In the genomic region with DNA sequence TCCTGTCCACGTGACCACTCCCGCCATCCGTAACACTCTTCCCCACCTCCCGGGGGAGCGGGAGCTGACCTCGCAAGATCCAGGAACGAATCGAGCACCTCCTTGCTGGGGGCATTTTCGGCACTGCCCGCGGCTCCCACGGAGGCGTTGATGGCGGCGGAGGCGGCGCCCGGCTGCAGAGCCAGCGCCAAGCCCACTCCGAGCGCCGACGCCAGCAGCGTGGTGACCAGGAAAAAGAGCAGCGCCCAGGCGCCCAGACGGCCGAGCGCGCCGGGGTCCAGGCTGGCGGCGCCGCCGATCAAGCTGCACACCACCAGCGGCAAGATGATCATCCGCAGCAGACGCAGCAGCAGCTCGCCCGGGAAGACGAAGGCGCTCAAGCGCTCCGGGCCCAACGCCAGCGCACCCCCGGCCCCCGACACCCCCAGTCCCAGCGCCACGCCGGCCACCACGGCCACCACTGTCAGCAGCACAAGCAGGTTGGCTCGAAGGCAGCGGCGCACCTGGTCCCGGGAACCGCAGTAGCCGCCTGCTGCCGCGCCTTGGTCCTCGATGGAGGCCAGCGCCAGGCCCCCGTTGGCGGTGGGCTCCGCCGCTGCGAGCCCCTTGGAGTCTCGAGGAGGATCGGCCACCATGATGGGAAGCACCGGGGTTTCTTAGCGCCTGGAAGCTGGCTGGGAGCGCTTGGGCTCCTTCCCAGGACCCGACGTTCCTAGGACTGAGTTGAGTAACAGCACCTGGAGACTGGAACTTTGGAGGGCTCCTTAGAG, we compare ENCODE assay signal across 1 cellular context.
TF ChIP-seq lines count a peak whose summit lies in the region.

No MANE protein-coding gene starts in this region.

TF ChIP-seq in HCT116, 20 proteins besides CTCF, POLR2A, EP300 and RAD21 (continued from another document):
- TF ChIP-seq, protein P1, sequence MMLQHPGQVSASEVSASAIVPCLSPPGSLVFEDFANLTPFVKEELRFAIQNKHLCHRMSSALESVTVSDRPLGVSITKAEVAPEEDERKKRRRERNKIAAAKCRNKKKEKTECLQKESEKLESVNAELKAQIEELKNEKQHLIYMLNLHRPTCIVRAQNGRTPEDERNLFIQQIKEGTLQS (IDR thresholded peaks at IDR 0.05) = no peak
- TF ChIP-seq EZH2phosphoT487 (IDR thresholded peaks at IDR 0.05; ENCODE audit: borderline replicate concordance) (no peak), EZH2 (IDR thresholded peaks at IDR 0.05) (no peak), POLR2AphosphoS5 (IDR thresholded peaks at IDR 0.05; ENCODE audit: low read depth, low read length) (no peak), ELF1 (IDR thresholded peaks at IDR 0.05; ENCODE audit: borderline replicate concordance, low read depth) (no peak), MAX (IDR thresholded peaks at IDR 0.05) (no peak; the same call in 1 of the 2 replicates), ZFX (IDR thresholded peaks at IDR 0.05) (no peak), CBX3 (IDR thresholded peaks at IDR 0.05; ENCODE audit: low read depth) (no peak), TCF7L2 (IDR thresholded peaks at IDR 0.05; ENCODE audit: borderline replicate concordance, extremely low read depth, insufficient read depth, insufficient read length) (no peak), FOSL1 (IDR thresholded peaks at IDR 0.05; ENCODE audit: low read depth) (no peak), EGR1 (IDR thresholded peaks at IDR 0.05; ENCODE audit: low read depth) (no peak), SRF (IDR thresholded peaks at IDR 0.05; ENCODE audit: low read depth) (no peak), SIN3A (IDR thresholded peaks at IDR 0.05; ENCODE audit: low read depth) (no peak), ZNF274 (IDR thresholded peaks at IDR 0.05; ENCODE audit: low read depth, low read length) (no peak)
